ENCODE assay signal across 11 cellular contexts in the genomic region with DNA sequence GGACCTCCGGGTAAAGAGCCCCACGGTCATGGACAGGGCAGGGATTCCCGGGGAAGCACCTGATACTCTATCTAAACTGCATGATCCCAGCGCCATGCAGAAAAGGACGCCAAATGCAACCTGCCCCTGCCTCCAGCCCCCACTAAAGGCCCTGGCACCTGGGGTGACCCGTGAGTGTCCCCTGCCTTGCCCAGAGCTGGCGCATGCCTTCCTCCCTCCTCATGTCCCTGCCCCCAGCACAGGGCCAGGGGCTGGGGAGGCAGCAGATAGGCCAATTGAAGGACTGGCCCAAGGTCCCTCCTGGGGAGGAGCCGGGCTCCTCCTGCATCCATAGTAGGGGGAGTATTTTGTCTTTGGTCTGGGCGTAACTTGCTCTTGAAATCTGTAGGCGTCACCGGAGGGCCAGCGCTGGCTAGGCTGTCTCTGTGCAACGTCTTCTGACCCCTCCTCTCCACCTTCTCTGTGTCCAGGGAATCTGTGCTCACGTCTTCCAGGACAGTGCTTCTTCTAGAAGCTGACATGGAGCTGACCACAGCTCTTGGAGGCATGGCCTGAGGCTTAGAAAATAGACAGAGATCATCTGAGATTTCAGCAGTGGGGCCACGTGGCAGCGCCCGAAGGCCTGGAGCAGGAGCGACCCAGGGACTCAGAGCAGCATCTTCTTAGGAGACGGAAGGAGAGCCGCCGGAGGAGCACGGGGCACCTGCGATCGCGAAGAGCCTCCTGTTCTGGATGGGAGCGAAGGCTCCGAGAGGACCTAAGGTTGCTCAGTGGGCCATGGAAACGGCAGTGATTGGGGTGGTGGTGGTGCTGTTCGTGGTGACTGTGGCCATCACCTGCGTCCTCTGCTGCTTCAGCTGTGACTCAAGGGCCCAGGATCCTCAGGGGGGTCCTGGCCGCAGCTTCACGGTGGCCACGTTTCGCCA. TPM values are rescaled to one million over a fixed set of nuclear protein-coding genes. Genes with fewer than 3 reads are reported as not detected.
A peak's percentile ranks its signal among the peaks of the same experiment; 100 is the strongest.
DNase-seq lines count a peak whose midpoint lies in the region; ATAC-seq and TF ChIP-seq lines count a peak whose summit lies in the region.
"Had no signal": no experiment of that assay in that cellular context is flagged by ENCODE, and none has a peak within 500 bp of the region (broad histone marks: within the 10 kb centered on the region; RNA-seq: fewer than 3 reads in every experiment).

No MANE protein-coding gene starts in this region.

- H3K4me3 ChIP-seq in DND-41 (ENCODE audit: low read depth in 1 of 2, low read length in 2 of 2): no peak overlapping the region
- peak overlapping the region in 1 of 2 donors; percentile 39 for H3K4me3 ChIP-seq in ascending aorta
- peak overlapping the region; percentile 4 to 63 (median 48) for H3K4me3 ChIP-seq in skeletal muscle tissue (ENCODE audit: low read length in 3 of 3)
- H3K4me3 ChIP-seq: GM23248 had no signal

- intact Hi-C loops in ascending aorta (cut with DNase I): loop anchor here (10.0 kb wide), 3 partner anchors 255 to 415 kb away; partner anchors contain the start of genes CCDC107, CCIN, RMRP and RUSC2

- H3K27ac ChIP-seq in DND-41 (ENCODE audit: low read length): no peak overlapping the region; the same call in 1 of the 2 replicates
- H3K27ac ChIP-seq in ascending aorta: peak overlapping the region; percentile 84 to 98
- H3K27ac ChIP-seq in skeletal muscle tissue (ENCODE audit: low read depth, low read length): peak overlapping the region; percentile 88

- H3K4me2 ChIP-seq in DND-41 (ENCODE audit: insufficient read depth, low read length): no peak overlapping the region

- peak overlapping the region; percentile 67 for H2AFZ ChIP-seq in DND-41 (ENCODE audit: low read depth, low read length)

- H3K4me1 ChIP-seq in DND-41 (ENCODE audit: insufficient read depth, low read length) (peaks cover 20% of the 10 kb centered on the region), ascending aorta (peaks cover 47 to 72% of the 10 kb centered on the region in 2 donors), skeletal muscle tissue (ENCODE audit: control insufficient read depth in 3 of 3, insufficient read depth in 3 of 3, low read length in 3 of 3) (peaks cover 57 to 67% (median 64%) of the 10 kb centered on the region in 3 donors)

- H3K79me2 ChIP-seq in DND-41 (ENCODE audit: insufficient read depth, low read length): no peaks in the 10 kb centered on the region

- no peak for TF ChIP-seq CTCF in DND-41 (IDR thresholded peaks at IDR 0.05; ENCODE audit: borderline replicate concordance, extremely low read depth, low read length, poor library complexity, severe bottlenecking)
- TF ChIP-seq CTCF in ascending aorta (IDR thresholded peaks at IDR 0.05): no peak

- no peak for ATAC-seq in DND-41 (ENCODE audit: insufficient read depth, low read depth)
- no peak for ATAC-seq in GM21526 (IDR thresholded peaks at IDR 0.05; ENCODE audit: low FRiP score, unreplicated experiment)

- H3K9ac ChIP-seq in DND-41 (ENCODE audit: low read depth, low read length) (no peak overlapping the region), skeletal muscle tissue (ENCODE audit: low read depth in 1 of 3, low read length in 3 of 3) (peak overlapping the region; percentile 32 to 62 (median 33))

- H3K27me3 ChIP-seq in DND-41 (ENCODE audit: insufficient read depth, low read length, poor library complexity) (no peaks in the 10 kb centered on the region), ascending aorta (no peaks in the 10 kb centered on the region), skeletal muscle tissue (ENCODE audit: control insufficient read depth in 3 of 3, insufficient read depth in 3 of 3, low read length in 3 of 3) (no peaks in the 10 kb centered on the region)
- H3K27me3 ChIP-seq: brain microvascular endothelial cell had no signal

- H3K9me3 ChIP-seq in DND-41 (ENCODE audit: insufficient read depth, low read length, severe bottlenecking): no peaks in the 10 kb centered on the region
- H3K9me3 ChIP-seq in ascending aorta: no peaks in the 10 kb centered on the region
- no peaks in the 10 kb centered on the region for H3K9me3 ChIP-seq in skeletal muscle tissue (ENCODE audit: control insufficient read depth in 3 of 3, low read length in 3 of 3)

- H3K36me3 ChIP-seq in DND-41 (ENCODE audit: insufficient read depth, low read length) (no peaks in the 10 kb centered on the region), ascending aorta (no peaks in the 10 kb centered on the region), skeletal muscle tissue (ENCODE audit: control insufficient read depth in 3 of 3, insufficient read depth in 3 of 3, low read length in 3 of 3) (peaks cover 0 to 2% (median 0%) of the 10 kb centered on the region in 3 donors)
- H3K36me3 ChIP-seq: brain microvascular endothelial cell had no signal

- DNase-seq in DND-41: no peak
- DNase-seq in ascending aorta (ENCODE audit: low spot score in 2 of 2): no peak
- DNase-seq in islet precursor cell: peak; percentile 67
- no peak for DNase-seq in NCI-H1105 (lab: John Stamatoyannopoulos, UW)
- no peak for DNase-seq in HPDE6-E6E7 (ENCODE audit: extremely low spot score)
- no peak for DNase-seq in medulla oblongata (ENCODE audit: extremely low spot score)
- DNase-seq: NCI-H2107 had no signal

- H4K20me1 ChIP-seq in DND-41 (ENCODE audit: insufficient read depth, low read length): no peaks in the 10 kb centered on the region

RNA-seq across cellular contexts. Expression of gene SPAAR, which starts 0.7 kb away (rescaled TPM):
- 4.0 TPM for total RNA-seq in ascending aorta
- total RNA-seq in skeletal muscle tissue: 1.0 TPM
- total RNA-seq: GM23248 had no signal

RNA-seq across cellular contexts. Expression of gene HRCT1, which starts 3.9 kb away (rescaled TPM):
- total RNA-seq in ascending aorta (32.7 TPM), skeletal muscle tissue (2.1 TPM)

RNA-seq across cellular contexts. Expression of gene OR13J1, which starts 39.7 kb away (rescaled TPM):
- not detected for total RNA-seq in ascending aorta
- total RNA-seq in skeletal muscle tissue: not detected
- total RNA-seq: GM23248 had no signal

RNA-seq across cellular contexts. Expression of gene OR2S2, which starts 48.0 kb away (rescaled TPM):
- not detected for total RNA-seq in ascending aorta
- not detected for total RNA-seq in skeletal muscle tissue

Comparison
In these comparisons a context has a peak if more than half of its experiments do, and no peak if none do; other contexts are left out.
1. H3K4me3 ChIP-seq: peak in skeletal muscle tissue (3 of 3); none in DND-41 (0 of 2).
2. RNA of gene HRCT1, which starts 3.9 kb away (total RNA-seq): 32.7 TPM in ascending aorta (single experiment); 2.1 TPM in skeletal muscle tissue (single experiment); every median in the first group is over 10 times any median in the second.